ENCODE assay signal across 11 cellular contexts in the genomic region with DNA sequence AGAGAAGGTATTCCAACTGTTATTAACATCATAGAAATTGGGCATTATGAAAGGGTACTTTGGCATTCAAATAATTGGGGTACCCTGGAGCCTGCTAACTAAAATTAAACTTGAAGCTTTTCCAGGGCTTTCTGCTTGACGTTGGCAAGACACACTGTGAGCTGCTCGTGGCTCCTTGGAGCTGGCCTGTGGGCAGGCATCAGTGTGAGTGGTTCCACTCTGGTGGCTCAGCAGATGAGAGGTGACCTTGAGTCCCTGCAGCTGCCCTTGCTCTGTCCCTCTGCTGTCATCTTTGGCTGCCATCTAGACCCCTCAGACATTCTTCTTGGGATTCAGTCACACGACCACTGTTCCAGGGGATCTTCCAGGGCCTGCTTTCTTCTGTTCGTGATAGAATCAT.
"Had no signal": no experiment of that assay in that cellular context is flagged by ENCODE, and none has a peak within 500 bp of the region (broad histone marks: within the 10 kb centered on the region; RNA-seq: fewer than 3 reads in every experiment).

No MANE protein-coding gene starts in this region.

- DNase-seq: activated CD4-positive, alpha-beta memory T cell treated with anti-CD3 and anti-CD28 coated beads, Interleukin-2, amount 10 ng/mL, durations not matched to agents 7 days and 5 days; activated CD4-positive, alpha-beta T cell treated with anti-CD3 and anti-CD28 coated beads for 1 hour; activated CD8-positive, alpha-beta memory T cell treated with anti-CD3 and anti-CD28 coated beads, Interleukin-2, amount 50 U/mL, for 4 hours; activated naive CD4-positive, alpha-beta T cell treated with Interleukin-2 at 50 U/mL for 16 hours; glutamatergic neuron; left colon; ovary; retina; stimulated activated CD4-positive, alpha-beta T cell treated with anti-CD3 and anti-CD28 coated beads, Interleukin-1b, Interleukin-23, amount 100 ng/mL, for 48 hours; stimulated activated naive CD4-positive, alpha-beta T cell; T-helper 9 cell had no signal

- H3K36me3 ChIP-seq: ovary had no signal

- H3K4me3 ChIP-seq: ovary had no signal

- ATAC-seq: left colon had no signal

- H3K9me3 ChIP-seq: ovary had no signal

- H3K27me3 ChIP-seq: ovary had no signal
